ENCODE assay signal across 8 cellular contexts in the genomic region with DNA sequence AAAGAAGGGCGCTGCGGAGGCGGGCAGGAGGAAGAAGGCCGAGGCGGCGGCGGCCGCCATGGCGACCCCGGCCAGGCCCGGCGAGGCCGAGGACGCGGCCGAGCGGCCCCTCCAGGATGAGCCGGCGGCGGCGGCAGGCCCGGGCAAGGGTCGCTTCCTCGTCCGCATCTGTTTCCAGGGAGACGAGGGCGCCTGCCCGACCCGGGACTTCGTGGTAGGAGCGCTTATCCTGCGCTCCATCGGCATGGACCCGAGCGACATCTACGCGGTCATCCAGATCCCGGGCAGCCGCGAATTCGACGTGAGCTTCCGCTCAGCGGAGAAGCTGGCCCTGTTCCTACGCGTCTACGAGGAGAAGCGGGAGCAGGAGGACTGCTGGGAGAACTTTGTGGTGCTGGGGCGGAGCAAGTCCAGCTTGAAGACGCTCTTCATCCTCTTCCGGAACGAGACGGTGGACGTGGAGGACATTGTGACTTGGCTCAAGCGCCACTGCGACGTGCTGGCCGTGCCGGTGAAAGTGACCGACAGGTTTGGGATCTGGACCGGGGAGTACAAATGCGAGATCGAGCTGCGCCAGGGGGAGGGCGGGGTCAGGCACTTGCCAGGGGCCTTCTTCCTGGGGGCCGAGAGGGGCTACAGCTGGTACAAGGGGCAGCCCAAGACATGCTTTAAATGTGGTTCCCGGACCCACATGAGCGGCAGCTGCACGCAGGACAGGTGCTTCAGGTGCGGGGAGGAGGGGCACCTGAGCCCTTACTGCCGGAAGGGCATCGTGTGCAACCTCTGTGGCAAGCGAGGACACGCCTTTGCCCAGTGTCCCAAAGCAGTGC. TPM values are rescaled to one million over a fixed set of nuclear protein-coding genes. Genes with fewer than 3 reads are reported as not detected.
A peak's percentile ranks its signal among the peaks of the same experiment; 100 is the strongest.
DNase-seq lines count a peak whose midpoint lies in the region; TF ChIP-seq lines count a peak whose summit lies in the region.

No MANE protein-coding gene starts in this region.

- peaks cover 27% of the 10 kb centered on the region for H4K20me1 ChIP-seq in Loucy (ENCODE audit: insufficient read depth, low read length, poor library complexity, severe bottlenecking)

- H3K27me3 ChIP-seq in H7 (ENCODE audit: control insufficient read depth, insufficient read depth, low read length) = peaks cover 3% of the 10 kb centered on the region
- H3K27me3 ChIP-seq in Loucy (ENCODE audit: insufficient read depth, low read length, poor library complexity, severe bottlenecking) = no peaks in the 10 kb centered on the region

- in situ Hi-C loops in astrocyte of the cerebellum (cut with HindIII; ENCODE audit: low sequenced_read_pairs) = no loop called here

- DNase-seq in GM04504 (ENCODE audit: low read depth) = peak; percentile 47
- DNase-seq in H7 = peak; percentile 71
- DNase-seq in SW 1271 (lab: John Stamatoyannopoulos, UW) = peak; percentile 53 to 69
- DNase-seq in astrocyte of the cerebellum (ENCODE audit: low read depth) = no peak
- DNase-seq in hippocampal formation (lab: John Stamatoyannopoulos, UW) = peak; percentile 44 to 46
- peak; percentile 47 for DNase-seq in renal cortical epithelial cell (ENCODE audit: low read depth)
- no peak for DNase-seq in NCI-H2107 (lab: John Stamatoyannopoulos, UW)

- peak overlapping the region; percentile 93 for H3K9ac ChIP-seq in Loucy (ENCODE audit: low read depth, low read length, poor library complexity, severe bottlenecking)

- H3K79me2 ChIP-seq in Loucy (ENCODE audit: insufficient read depth, low read length) = peaks cover 49% of the 10 kb centered on the region

- H3K36me3 ChIP-seq in H7 (replicated peaks; ENCODE audit: control insufficient read depth, insufficient read depth, low read length) = no peaks in the 10 kb centered on the region
- H3K36me3 ChIP-seq in Loucy (ENCODE audit: insufficient read depth, low read length) = no peaks in the 10 kb centered on the region

- H3K4me3 ChIP-seq in H7 (ENCODE audit: insufficient read depth, low read depth, low read length) (peak overlapping the region; percentile 66), Loucy (ENCODE audit: low read length, poor library complexity, severe bottlenecking) (peak overlapping the region; percentile 85), astrocyte of the cerebellum (ENCODE audit: low read depth, low read length) (peak overlapping the region; percentile 96)

- H2AFZ ChIP-seq in Loucy (ENCODE audit: low read length) = peak overlapping the region; percentile 50; the same call in 1 of the 2 replicates

- H3K9me3 ChIP-seq in Loucy (ENCODE audit: insufficient read depth, low read depth, low read length) = no peaks in the 10 kb centered on the region

- H3K4me1 ChIP-seq in Loucy (ENCODE audit: insufficient read depth, low read length, poor library complexity, severe bottlenecking) = peaks cover 41% of the 10 kb centered on the region

- no peaks in the 10 kb centered on the region; the same call in 1 of the 2 replicates for H3F3A ChIP-seq in Loucy (ENCODE audit: low read depth)

- no peaks in the 10 kb centered on the region for H3K9me2 ChIP-seq in Loucy (replicated peaks; ENCODE audit: low read depth, low read length)

- peak overlapping the region; percentile 88 for H3K4me2 ChIP-seq in Loucy (ENCODE audit: low read depth, low read length, poor library complexity, severe bottlenecking)

- TF ChIP-seq CTCF in Loucy (conservative IDR thresholded peaks at IDR 0.05; ENCODE audit: low read length) = no peak
- no peak for TF ChIP-seq CTCF in astrocyte of the cerebellum (IDR thresholded peaks at IDR 0.05; ENCODE audit: low read depth, low read length, missing control alignments)

RNA-seq across cellular contexts. Expression of a gene that starts 0.8 kb away (rescaled TPM):
- total RNA-seq in H7 (2014; rRNA removed; shearing (Covaris generic)) = 24.0 and 27.9 TPM in 2 replicates
- total RNA-seq in renal cortical epithelial cell = 6.6 and 14.4 TPM in 2 replicates

RNA-seq across cellular contexts. Expression of a gene that starts 7.6 kb away (rescaled TPM):
- total RNA-seq in H7 (2014; rRNA removed; shearing (Covaris generic)) = 1.7 and 2.1 TPM in 2 replicates
- 1.9 and 8.5 TPM in 2 replicates for total RNA-seq in renal cortical epithelial cell

RNA-seq across cellular contexts. Expression of a gene that starts 27.2 kb away (rescaled TPM):
- total RNA-seq in H7 (2014; rRNA removed; shearing (Covaris generic)) = 14.7 and 15.7 TPM in 2 replicates
- total RNA-seq in renal cortical epithelial cell = 2.6 and 12.7 TPM in 2 replicates

RNA-seq across cellular contexts. Expression of a gene that starts 40.6 kb away (rescaled TPM):
- not detected in 2 replicates for total RNA-seq in H7 (2014; rRNA removed; shearing (Covaris generic))
- total RNA-seq in renal cortical epithelial cell = not detected in 2 replicates

RNA-seq across cellular contexts. Expression of a gene that starts 48.8 kb away (rescaled TPM):
- total RNA-seq in H7 (2014; rRNA removed; shearing (Covaris generic)) = 31.6 and 48.5 TPM in 2 replicates
- 23.8 and 77.9 TPM in 2 replicates for total RNA-seq in renal cortical epithelial cell

Comparison
In these comparisons a context has a peak if more than half of its experiments do, and no peak if none do; other contexts are left out.
1. DNase-seq: peak in GM04504 (single experiment), H7 (single experiment), SW 1271 (2 of 2), hippocampal formation (2 of 2) and renal cortical epithelial cell (single experiment); none in astrocyte of the cerebellum (single experiment) and NCI-H2107 (single experiment).
2. Peak in every context shown above with its lines, with median percentiles within 50 percentile points of each other: H3K4me3 ChIP-seq.